ENCODE assay signal across 22 cellular contexts in the genomic region with DNA sequence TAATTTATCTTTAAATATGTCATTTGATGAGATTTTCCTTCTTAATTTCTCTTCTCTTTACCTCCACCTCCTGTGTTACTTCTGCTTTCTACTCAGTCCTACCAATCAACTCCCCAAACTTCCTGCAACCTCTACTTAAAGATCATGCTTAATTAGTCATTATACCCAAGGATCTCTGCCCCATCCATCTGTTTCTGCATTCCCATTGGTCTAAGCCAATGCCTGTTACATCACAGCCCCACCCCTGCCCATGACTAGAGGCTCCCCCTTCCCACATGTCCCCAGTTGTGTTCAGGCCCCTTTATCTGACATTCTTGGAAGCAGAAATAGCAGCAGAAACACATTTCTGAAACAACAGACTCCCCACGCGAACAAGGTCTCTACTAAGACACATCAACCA.
DNase-seq lines count a peak whose midpoint lies in the region; ATAC-seq, FAIRE-seq and TF ChIP-seq lines count a peak whose summit lies in the region.
"Had no signal": no experiment of that assay in that cellular context is flagged by ENCODE, and none has a peak within 500 bp of the region (broad histone marks: within the 10 kb centered on the region; RNA-seq: fewer than 3 reads in every experiment).

No MANE protein-coding gene starts in this region.

- no peaks in the 10 kb centered on the region for H3K36me3 ChIP-seq in cardiac muscle cell
- H3K36me3 ChIP-seq: colonic mucosa, transverse colon had no signal

- H3K4me1 ChIP-seq in cardiac muscle cell (ENCODE audit: low read depth) = peaks cover 46% of the 10 kb centered on the region
- H3K4me1 ChIP-seq: colonic mucosa had no signal

- H3K36me3 Mint-ChIP-seq in neural crest cell (ENCODE audit: low read depth) = no peaks in the 10 kb centered on the region
- H3K36me3 Mint-ChIP-seq: activated naive CD8-positive, alpha-beta T cell; CD8-positive, alpha-beta memory T cell; natural killer cell had no signal

- H3K4me3 ChIP-seq in cardiac muscle cell = no peak overlapping the region
- H3K4me3 ChIP-seq: colonic mucosa, transverse colon had no signal

- H3K27me3 Mint-ChIP-seq in neural crest cell (ENCODE audit: low read depth) = peaks cover 45% of the 10 kb centered on the region

- H3K27ac Mint-ChIP-seq in neural crest cell (ENCODE audit: unreplicated experiment) = no peak overlapping the region
- H3K27ac Mint-ChIP-seq: activated naive CD8-positive, alpha-beta T cell; CD8-positive, alpha-beta memory T cell; natural killer cell had no signal

- peak overlapping the region; percentile 3 for H3K4me3 Mint-ChIP-seq in neural crest cell
- H3K4me3 Mint-ChIP-seq: activated naive CD8-positive, alpha-beta T cell; CD8-positive, alpha-beta memory T cell; natural killer cell had no signal

- H3K9me3 ChIP-seq in cardiac muscle cell (ENCODE audit: low read depth) = no peaks in the 10 kb centered on the region
- H3K9me3 ChIP-seq: colonic mucosa, transverse colon had no signal

- H3K4me1 Mint-ChIP-seq in neural crest cell = peaks cover 51% of the 10 kb centered on the region
- H3K4me1 Mint-ChIP-seq: CD8-positive, alpha-beta memory T cell; natural killer cell had no signal

- H3K9me3 Mint-ChIP-seq in neural crest cell = no peaks in the 10 kb centered on the region
- H3K9me3 Mint-ChIP-seq: CD8-positive, alpha-beta memory T cell; natural killer cell had no signal

- ATAC-seq in GM19452 (IDR thresholded peaks at IDR 0.05; ENCODE audit: unreplicated experiment) = no peak
- no peak for ATAC-seq in stimulated activated naive CD8-positive, alpha-beta T cell treated with anti-CD3 and anti-CD28 coated beads, Interleukin-15, Interleukin-2, amounts not matched to agents 100 U/mL and 50 U/mL, for 24 hours
- ATAC-seq: left colon, natural killer cell had no signal

- in situ Hi-C loops in G401 (cut with HindIII; ENCODE audit: low sequenced_read_pairs) = no loop called here

- DNase-seq in G401 (ENCODE audit: low spot score) (peak; percentile 61), cardiac muscle cell (ENCODE audit: low read depth in 1 of 2, low spot score in 1 of 2) (peak in 1 of 2 donors; percentile 77), neural crest cell (ENCODE audit: low read depth, low spot score) (no peak), urothelium cell line (ENCODE audit: low spot score) (no peak), HuH-7.5 (ENCODE audit: low spot score) (no peak)
- no peak for DNase-seq in stimulated activated naive CD8-positive, alpha-beta T cell treated with anti-CD3 and anti-CD28 coated beads, Interleukin-15, Interleukin-2, amounts not matched to agents 100 U/mL and 50 U/mL, for 24 hours
- DNase-seq: CD8-positive, alpha-beta memory T cell; colonic mucosa; left colon; natural killer cell; NCI-H1105; NCI-H2029 treated with DMSO at 0.1 percent for 48 hours; NCI-H226; NCI-H774; small intestine; stimulated activated CD4-positive, alpha-beta T cell treated with anti-CD3 and anti-CD28 coated beads, Interleukin-4, amount 100 ng/mL, for 1 hour; stimulated activated naive CD4-positive, alpha-beta T cell treated with Interleukin-2 at 50 U/mL for 16 hours; transverse colon had no signal

- H3K27ac ChIP-seq in VCaP (peak overlapping the region; percentile 87), cardiac muscle cell (peak overlapping the region; percentile 53)
- H3K27ac ChIP-seq: colonic mucosa had no signal

- TF ChIP-seq CTCF in VCaP (conservative IDR thresholded peaks at IDR 0.05) = no peak
- TF ChIP-seq CTCF in cardiac muscle cell (IDR thresholded peaks at IDR 0.05; ENCODE audit: low read depth, low read length) = no peak
- no peak for TF ChIP-seq CTCF in neural crest cell (conservative IDR thresholded peaks at IDR 0.05)

- FAIRE-seq in urothelium cell line (lab: Jason Lieb, UNC) = no peak
- FAIRE-seq: A204.1, small intestine had no signal

- H3K27me3 ChIP-seq in cardiac muscle cell = no peaks in the 10 kb centered on the region
- H3K27me3 ChIP-seq: colonic mucosa, transverse colon had no signal
